Comparison of ENCODE assay signal across 1 cellular context in the genomic region with DNA sequence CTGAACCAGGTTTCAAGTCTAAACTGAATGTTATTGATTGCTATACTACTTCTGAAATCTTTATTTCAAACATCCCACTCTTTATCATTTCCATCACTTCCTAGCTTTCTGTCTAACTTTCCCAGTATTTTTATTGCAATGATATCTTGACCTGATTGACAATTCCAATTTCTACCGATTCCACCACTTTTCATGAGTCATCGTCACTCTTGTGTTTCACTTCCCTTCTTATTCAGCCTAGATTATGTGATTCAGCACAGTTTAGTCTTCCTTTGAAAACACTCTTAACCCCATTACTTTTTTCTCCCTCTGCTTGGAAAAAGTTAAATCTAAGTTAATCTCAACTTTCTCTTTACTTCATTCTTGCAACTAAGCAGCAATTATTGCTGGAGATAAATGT.
TF ChIP-seq lines count a peak whose summit lies in the region.

No MANE protein-coding gene starts in this region.

TF ChIP-seq in K562, 482 proteins besides CTCF, POLR2A, EP300 and RAD21 (continued from another document and continues in another):
- TF ChIP-seq, protein P1, sequence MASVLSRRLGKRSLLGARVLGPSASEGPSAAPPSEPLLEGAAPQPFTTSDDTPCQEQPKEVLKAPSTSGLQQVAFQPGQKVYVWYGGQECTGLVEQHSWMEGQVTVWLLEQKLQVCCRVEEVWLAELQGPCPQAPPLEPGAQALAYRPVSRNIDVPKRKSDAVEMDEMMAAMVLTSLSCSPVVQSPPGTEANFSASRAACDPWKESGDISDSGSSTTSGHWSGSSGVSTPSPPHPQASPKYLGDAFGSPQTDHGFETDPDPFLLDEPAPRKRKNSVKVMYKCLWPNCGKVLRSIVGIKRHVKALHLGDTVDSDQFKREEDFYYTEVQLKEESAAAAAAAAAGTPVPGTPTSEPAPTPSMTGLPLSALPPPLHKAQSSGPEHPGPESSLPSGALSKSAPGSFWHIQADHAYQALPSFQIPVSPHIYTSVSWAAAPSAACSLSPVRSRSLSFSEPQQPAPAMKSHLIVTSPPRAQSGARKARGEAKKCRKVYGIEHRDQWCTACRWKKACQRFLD (CRISPR knock-in tag; IDR thresholded peaks at IDR 0.05), result no peak
- TF ChIP-seq ZSCAN29 (IDR thresholded peaks at IDR 0.05) (no peak), ZNF239 (CRISPR knock-in tag; IDR thresholded peaks at IDR 0.05) (no peak), BRD4 (IDR thresholded peaks at IDR 0.05) (no peak), JUN (IDR thresholded peaks at IDR 0.05; ENCODE audit: borderline replicate concordance, low read depth, low read length) (0 out of 2 replicates have a peak, but pooled peaks have one; percentile 27), JUN (CRISPR knock-in tag; IDR thresholded peaks at IDR 0.05; ENCODE audit: borderline replicate concordance) (no peak), CBX5 (IDR thresholded peaks at IDR 0.05; ENCODE audit: borderline replicate concordance, low read depth) (no peak), POLR2AphosphoS2 (IDR thresholded peaks at IDR 0.05; ENCODE audit: low read length) (no peak), SMARCA4 (IDR thresholded peaks at IDR 0.05) (peak; percentile 70; the same call in 1 of the 2 replicates), SAP30 (IDR thresholded peaks at IDR 0.05; ENCODE audit: borderline replicate concordance, insufficient read depth, low read depth, low read length, poor library complexity, severe bottlenecking) (no peak), FOXJ3 (CRISPR knock-in tag; IDR thresholded peaks at IDR 0.05) (no peak), BRCA1 (IDR thresholded peaks at IDR 0.05) (no peak), BRCA1 (CRISPR knock-in tag; IDR thresholded peaks at IDR 0.05) (no peak), XRCC4 (IDR thresholded peaks at IDR 0.05; ENCODE audit: extremely low read depth, insufficient read depth, insufficient read length) (no peak), SP1 (CRISPR knock-in tag; IDR thresholded peaks at IDR 0.05) (no peak), MTA3 (IDR thresholded peaks at IDR 0.05; ENCODE audit: borderline replicate concordance) (no peak), FUS (optimal IDR thresholded peaks at IDR 0.05; ENCODE audit: low read depth, low read length) (no peak), TAF1 (IDR thresholded peaks at IDR 0.05; ENCODE audit: control insufficient read depth, extremely low read depth, insufficient read depth, low read length, severe bottlenecking) (no peak), ZNF778 (CRISPR knock-in tag; IDR thresholded peaks at IDR 0.05) (no peak), CCNT2 (IDR thresholded peaks at IDR 0.05; ENCODE audit: borderline replicate concordance, extremely low read depth, insufficient read length, low read depth, low read length) (no peak)
- TF ChIP-seq, protein P2, sequence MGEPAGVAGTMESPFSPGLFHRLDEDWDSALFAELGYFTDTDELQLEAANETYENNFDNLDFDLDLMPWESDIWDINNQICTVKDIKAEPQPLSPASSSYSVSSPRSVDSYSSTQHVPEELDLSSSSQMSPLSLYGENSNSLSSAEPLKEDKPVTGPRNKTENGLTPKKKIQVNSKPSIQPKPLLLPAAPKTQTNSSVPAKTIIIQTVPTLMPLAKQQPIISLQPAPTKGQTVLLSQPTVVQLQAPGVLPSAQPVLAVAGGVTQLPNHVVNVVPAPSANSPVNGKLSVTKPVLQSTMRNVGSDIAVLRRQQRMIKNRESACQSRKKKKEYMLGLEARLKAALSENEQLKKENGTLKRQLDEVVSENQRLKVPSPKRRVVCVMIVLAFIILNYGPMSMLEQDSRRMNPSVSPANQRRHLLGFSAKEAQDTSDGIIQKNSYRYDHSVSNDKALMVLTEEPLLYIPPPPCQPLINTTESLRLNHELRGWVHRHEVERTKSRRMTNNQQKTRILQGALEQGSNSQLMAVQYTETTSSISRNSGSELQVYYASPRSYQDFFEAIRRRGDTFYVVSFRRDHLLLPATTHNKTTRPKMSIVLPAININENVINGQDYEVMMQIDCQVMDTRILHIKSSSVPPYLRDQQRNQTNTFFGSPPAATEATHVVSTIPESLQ (CRISPR knock-in tag; IDR thresholded peaks at IDR 0.05), result no peak
- TF ChIP-seq, protein P3, sequence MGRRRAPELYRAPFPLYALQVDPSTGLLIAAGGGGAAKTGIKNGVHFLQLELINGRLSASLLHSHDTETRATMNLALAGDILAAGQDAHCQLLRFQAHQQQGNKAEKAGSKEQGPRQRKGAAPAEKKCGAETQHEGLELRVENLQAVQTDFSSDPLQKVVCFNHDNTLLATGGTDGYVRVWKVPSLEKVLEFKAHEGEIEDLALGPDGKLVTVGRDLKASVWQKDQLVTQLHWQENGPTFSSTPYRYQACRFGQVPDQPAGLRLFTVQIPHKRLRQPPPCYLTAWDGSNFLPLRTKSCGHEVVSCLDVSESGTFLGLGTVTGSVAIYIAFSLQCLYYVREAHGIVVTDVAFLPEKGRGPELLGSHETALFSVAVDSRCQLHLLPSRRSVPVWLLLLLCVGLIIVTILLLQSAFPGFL (CRISPR knock-in tag; IDR thresholded peaks at IDR 0.05), result no peak
- TF ChIP-seq, protein P4, sequence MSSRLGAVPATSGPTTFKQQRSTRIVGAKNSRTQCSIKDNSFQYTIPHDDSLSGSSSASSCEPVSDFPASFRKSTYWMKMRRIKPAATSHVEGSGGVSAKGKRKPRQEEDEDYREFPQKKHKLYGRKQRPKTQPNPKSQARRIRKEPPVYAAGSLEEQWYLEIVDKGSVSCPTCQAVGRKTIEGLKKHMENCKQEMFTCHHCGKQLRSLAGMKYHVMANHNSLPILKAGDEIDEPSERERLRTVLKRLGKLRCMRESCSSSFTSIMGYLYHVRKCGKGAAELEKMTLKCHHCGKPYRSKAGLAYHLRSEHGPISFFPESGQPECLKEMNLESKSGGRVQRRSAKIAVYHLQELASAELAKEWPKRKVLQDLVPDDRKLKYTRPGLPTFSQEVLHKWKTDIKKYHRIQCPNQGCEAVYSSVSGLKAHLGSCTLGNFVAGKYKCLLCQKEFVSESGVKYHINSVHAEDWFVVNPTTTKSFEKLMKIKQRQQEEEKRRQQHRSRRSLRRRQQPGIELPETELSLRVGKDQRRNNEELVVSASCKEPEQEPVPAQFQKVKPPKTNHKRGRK (tag; IDR thresholded peaks at IDR 0.05), result no peak
- TF ChIP-seq, protein P5, sequence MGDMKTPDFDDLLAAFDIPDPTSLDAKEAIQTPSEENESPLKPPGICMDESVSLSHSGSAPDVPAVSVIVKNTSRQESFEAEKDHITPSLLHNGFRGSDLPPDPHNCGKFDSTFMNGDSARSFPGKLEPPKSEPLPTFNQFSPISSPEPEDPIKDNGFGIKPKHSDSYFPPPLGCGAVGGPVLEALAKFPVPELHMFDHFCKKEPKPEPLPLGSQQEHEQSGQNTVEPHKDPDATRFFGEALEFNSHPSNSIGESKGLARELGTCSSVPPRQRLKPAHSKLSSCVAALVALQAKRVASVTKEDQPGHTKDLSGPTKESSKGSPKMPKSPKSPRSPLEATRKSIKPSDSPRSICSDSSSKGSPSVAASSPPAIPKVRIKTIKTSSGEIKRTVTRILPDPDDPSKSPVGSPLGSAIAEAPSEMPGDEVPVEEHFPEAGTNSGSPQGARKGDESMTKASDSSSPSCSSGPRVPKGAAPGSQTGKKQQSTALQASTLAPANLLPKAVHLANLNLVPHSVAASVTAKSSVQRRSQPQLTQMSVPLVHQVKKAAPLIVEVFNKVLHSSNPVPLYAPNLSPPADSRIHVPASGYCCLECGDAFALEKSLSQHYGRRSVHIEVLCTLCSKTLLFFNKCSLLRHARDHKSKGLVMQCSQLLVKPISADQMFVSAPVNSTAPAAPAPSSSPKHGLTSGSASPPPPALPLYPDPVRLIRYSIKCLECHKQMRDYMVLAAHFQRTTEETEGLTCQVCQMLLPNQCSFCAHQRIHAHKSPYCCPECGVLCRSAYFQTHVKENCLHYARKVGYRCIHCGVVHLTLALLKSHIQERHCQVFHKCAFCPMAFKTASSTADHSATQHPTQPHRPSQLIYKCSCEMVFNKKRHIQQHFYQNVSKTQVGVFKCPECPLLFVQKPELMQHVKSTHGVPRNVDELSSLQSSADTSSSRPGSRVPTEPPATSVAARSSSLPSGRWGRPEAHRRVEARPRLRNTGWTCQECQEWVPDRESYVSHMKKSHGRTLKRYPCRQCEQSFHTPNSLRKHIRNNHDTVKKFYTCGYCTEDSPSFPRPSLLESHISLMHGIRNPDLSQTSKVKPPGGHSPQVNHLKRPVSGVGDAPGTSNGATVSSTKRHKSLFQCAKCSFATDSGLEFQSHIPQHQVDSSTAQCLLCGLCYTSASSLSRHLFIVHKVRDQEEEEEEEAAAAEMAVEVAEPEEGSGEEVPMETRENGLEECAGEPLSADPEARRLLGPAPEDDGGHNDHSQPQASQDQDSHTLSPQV (IDR thresholded peaks at IDR 0.05), result peak; percentile 29; the same call in 1 of the 2 replicates
- TF ChIP-seq, protein P6, sequence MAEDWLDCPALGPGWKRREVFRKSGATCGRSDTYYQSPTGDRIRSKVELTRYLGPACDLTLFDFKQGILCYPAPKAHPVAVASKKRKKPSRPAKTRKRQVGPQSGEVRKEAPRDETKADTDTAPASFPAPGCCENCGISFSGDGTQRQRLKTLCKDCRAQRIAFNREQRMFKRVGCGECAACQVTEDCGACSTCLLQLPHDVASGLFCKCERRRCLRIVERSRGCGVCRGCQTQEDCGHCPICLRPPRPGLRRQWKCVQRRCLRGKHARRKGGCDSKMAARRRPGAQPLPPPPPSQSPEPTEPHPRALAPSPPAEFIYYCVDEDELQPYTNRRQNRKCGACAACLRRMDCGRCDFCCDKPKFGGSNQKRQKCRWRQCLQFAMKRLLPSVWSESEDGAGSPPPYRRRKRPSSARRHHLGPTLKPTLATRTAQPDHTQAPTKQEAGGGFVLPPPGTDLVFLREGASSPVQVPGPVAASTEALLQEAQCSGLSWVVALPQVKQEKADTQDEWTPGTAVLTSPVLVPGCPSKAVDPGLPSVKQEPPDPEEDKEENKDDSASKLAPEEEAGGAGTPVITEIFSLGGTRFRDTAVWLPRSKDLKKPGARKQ (CRISPR knock-in tag; IDR thresholded peaks at IDR 0.05), result no peak
- TF ChIP-seq, protein P7, sequence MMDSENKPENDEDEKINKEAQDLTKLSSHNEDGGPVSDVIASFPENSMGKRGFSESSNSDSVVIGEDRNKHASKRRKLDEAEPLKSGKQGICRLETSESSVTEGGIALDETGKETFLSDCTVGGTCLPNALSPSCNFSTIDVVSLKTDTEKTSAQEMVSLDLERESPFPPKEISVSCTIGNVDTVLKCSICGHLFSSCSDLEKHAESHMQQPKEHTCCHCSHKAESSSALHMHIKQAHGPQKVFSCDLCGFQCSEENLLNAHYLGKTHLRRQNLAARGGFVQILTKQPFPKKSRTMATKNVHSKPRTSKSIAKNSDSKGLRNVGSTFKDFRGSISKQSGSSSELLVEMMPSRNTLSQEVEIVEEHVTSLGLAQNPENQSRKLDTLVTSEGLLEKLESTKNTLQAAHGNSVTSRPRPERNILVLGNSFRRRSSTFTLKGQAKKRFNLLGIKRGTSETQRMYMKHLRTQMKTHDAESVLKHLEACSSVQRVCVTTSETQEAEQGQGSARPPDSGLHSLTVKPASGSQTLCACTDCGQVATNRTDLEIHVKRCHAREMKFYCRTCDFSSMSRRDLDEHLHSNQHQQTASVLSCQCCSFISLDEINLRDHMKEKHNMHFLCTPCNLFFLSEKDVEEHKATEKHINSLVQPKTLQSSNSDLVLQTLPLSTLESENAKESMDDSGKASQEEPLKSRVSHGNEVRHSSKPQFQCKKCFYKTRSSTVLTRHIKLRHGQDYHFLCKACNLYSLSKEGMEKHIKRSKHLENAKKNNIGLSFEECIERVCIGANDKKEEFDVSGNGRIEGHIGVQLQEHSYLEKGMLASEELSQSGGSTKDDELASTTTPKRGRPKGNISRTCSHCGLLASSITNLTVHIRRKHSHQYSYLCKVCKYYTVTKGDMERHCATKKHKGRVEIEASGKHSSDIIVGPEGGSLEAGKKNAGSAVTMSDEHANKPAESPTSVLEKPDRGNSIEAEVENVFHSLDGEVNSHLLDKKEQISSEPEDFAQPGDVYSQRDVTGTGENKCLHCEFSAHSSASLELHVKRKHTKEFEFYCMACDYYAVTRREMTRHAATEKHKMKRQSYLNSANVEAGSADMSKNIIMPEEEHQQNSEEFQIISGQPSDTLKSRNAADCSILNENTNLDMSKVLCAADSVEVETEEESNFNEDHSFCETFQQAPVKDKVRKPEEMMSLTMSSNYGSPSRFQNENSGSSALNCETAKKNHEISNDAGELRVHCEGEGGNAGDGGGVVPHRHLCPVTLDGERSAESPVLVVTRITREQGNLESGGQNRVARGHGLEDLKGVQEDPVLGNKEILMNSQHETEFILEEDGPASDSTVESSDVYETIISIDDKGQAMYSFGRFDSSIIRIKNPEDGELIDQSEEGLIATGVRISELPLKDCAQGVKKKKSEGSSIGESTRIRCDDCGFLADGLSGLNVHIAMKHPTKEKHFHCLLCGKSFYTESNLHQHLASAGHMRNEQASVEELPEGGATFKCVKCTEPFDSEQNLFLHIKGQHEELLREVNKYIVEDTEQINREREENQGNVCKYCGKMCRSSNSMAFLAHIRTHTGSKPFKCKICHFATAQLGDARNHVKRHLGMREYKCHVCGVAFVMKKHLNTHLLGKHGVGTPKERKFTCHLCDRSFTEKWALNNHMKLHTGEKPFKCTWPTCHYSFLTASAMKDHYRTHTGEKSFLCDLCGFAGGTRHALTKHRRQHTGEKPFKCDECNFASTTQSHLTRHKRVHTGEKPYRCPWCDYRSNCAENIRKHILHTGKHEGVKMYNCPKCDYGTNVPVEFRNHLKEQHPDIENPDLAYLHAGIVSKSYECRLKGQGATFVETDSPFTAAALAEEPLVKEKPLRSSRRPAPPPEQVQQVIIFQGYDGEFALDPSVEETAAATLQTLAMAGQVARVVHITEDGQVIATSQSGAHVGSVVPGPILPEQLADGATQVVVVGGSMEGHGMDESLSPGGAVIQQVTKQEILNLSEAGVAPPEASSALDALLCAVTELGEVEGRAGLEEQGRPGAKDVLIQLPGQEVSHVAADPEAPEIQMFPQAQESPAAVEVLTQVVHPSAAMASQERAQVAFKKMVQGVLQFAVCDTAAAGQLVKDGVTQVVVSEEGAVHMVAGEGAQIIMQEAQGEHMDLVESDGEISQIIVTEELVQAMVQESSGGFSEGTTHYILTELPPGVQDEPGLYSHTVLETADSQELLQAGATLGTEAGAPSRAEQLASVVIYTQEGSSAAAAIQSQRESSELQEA (IDR thresholded peaks at IDR 0.05; ENCODE audit: low read depth), result no peak
- TF ChIP-seq, protein P8, sequence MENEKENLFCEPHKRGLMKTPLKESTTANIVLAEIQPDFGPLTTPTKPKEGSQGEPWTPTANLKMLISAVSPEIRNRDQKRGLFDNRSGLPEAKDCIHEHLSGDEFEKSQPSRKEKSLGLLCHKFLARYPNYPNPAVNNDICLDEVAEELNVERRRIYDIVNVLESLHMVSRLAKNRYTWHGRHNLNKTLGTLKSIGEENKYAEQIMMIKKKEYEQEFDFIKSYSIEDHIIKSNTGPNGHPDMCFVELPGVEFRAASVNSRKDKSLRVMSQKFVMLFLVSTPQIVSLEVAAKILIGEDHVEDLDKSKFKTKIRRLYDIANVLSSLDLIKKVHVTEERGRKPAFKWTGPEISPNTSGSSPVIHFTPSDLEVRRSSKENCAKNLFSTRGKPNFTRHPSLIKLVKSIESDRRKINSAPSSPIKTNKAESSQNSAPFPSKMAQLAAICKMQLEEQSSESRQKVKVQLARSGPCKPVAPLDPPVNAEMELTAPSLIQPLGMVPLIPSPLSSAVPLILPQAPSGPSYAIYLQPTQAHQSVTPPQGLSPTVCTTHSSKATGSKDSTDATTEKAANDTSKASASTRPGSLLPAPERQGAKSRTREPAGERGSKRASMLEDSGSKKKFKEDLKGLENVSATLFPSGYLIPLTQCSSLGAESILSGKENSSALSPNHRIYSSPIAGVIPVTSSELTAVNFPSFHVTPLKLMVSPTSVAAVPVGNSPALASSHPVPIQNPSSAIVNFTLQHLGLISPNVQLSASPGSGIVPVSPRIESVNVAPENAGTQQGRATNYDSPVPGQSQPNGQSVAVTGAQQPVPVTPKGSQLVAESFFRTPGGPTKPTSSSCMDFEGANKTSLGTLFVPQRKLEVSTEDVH (IDR thresholded peaks at IDR 0.05; ENCODE audit: low read depth, partially characterized antibody), result no peak
- TF ChIP-seq, protein P9, sequence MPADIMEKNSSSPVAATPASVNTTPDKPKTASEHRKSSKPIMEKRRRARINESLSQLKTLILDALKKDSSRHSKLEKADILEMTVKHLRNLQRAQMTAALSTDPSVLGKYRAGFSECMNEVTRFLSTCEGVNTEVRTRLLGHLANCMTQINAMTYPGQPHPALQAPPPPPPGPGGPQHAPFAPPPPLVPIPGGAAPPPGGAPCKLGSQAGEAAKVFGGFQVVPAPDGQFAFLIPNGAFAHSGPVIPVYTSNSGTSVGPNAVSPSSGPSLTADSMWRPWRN (IDR thresholded peaks at IDR 0.05; ENCODE audit: low read depth), result no peak
